Comparison of ENCODE assay signal across 8 cellular contexts in the genomic region with DNA sequence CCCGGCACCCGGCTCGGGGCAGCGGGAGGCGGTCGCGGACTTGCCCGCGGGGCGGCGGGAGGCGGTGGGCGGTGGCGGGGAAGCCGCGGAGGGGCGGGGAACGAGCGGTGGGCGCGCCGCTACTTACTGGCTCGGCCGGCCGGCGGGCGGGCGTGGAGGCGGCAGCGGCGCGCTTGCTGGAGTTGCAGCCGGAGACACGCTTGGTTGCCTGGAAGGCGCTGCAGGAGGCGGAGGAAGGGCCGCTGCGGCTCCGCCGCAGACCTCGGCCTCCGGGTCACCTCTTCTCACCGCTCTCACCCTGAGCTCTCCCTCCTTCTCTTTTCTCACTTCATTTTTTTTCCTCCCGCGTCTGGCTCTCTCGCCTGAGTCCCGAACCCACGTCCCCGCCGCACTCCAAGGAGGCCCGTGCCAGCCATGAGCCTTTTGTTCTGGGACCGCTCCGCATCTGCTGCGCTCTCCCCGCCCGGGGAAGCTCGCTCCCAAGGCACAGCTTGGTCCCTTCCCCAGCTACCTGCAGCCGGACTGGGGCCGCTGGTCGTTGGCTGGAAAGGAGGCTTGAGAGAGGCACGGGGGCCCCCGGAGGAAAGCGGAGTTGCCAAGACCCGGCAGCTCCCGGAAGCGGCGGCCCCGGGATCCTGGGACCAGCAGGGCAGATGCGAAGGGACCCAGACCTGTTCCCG. TPM values are rescaled to one million over a fixed set of nuclear protein-coding genes. Genes with fewer than 3 reads are reported as not detected.
A peak's percentile ranks its signal among the peaks of the same experiment; 100 is the strongest.
DNase-seq lines count a peak whose midpoint lies in the region; ATAC-seq and TF ChIP-seq lines count a peak whose summit lies in the region.
"Had no signal": no experiment of that assay in that cellular context is flagged by ENCODE, and none has a peak within 500 bp of the region (broad histone marks: within the 10 kb centered on the region; RNA-seq: fewer than 3 reads in every experiment).

No MANE protein-coding gene starts in this region.

- DNase-seq in GM10248 (ENCODE audit: extremely low spot score) = peak; percentile 82
- DNase-seq in Peyer's patch = peak in 2 of 3 donors; percentile 25 to 49
- DNase-seq in erythroblast (lab: John Stamatoyannopoulos, UW) = peak; percentile 18 to 31
- no peak for DNase-seq in G401 (ENCODE audit: low spot score)

- no peak overlapping the region for H3K27ac ChIP-seq in Peyer's patch
- no peak overlapping the region for H3K27ac ChIP-seq in rectal smooth muscle tissue (ENCODE audit: low read depth, low read length)

- in situ Hi-C loops in G401 (cut with HindIII; ENCODE audit: low sequenced_read_pairs) = no loop called here

- CTCF ChIA-PET in GM10248 (lab: Yijun Ruan, JAX) = interaction anchor here (0.6 kb wide), 1 partner anchor 121 kb away, joined by 3 read pairs; no protein-coding TSS in a partner anchor

- TF ChIP-seq POLR2A in Peyer's patch (IDR thresholded peaks at IDR 0.05) (no peak), erythroblast (IDR thresholded peaks at IDR 0.05; ENCODE audit: low read length) (no peak)

- H3K9me3 ChIP-seq in Peyer's patch = no peaks in the 10 kb centered on the region

- H3K36me3 ChIP-seq in Peyer's patch = no peaks in the 10 kb centered on the region
- H3K36me3 ChIP-seq in rectal smooth muscle tissue (ENCODE audit: control insufficient read depth, insufficient read depth, low read length) = no peaks in the 10 kb centered on the region

- ATAC-seq in GM19395 (IDR thresholded peaks at IDR 0.05; ENCODE audit: unreplicated experiment) = peak; percentile 93
- peak; percentile 84 for ATAC-seq in HG03280 (IDR thresholded peaks at IDR 0.05; ENCODE audit: unreplicated experiment)

- POLR2A ChIA-PET in GM10248 (lab: Yijun Ruan, JAX) = no interaction called here

- H3K4me1 ChIP-seq in Peyer's patch (peaks cover 0 to 23% (median 6%) of the 10 kb centered on the region in 4 donors), rectal smooth muscle tissue (ENCODE audit: control insufficient read depth, insufficient read depth, low read length) (no peaks in the 10 kb centered on the region)

- H3K4me3 ChIP-seq in Peyer's patch = peak overlapping the region; percentile 24 to 50 (median 44)
- peak overlapping the region; percentile 21 for H3K4me3 ChIP-seq in rectal smooth muscle tissue (ENCODE audit: low read length)

- no peak overlapping the region for H3K9ac ChIP-seq in rectal smooth muscle tissue (ENCODE audit: low read length)

- TF ChIP-seq CTCF in GM10248 (IDR thresholded peaks at IDR 0.05; ENCODE audit: control extremely low read depth, extremely low read depth, low read depth, missing control alignments) (no peak), Peyer's patch (IDR thresholded peaks at IDR 0.05) (no peak)

- peaks cover 0 to 11% of the 10 kb centered on the region in 2 donors for H3K27me3 ChIP-seq in Peyer's patch
- peaks cover 21% of the 10 kb centered on the region for H3K27me3 ChIP-seq in rectal smooth muscle tissue (ENCODE audit: control insufficient read depth, insufficient read depth, low read length)

RNA-seq across cellular contexts. Expression of a gene that starts 0.6 kb away (rescaled TPM):
- total RNA-seq in Peyer's patch = 1 to 10 TPM in 3 of 4 donors, under 1 TPM in 1; 0.70 to 9.9 (median 5.2) TPM
- total RNA-seq in G401 (2014; rRNA removed; shearing (Covaris generic)) = not detected in 2 replicates
- total RNA-seq: activated CD8-positive, alpha-beta memory T cell treated with anti-CD3 and anti-CD28 coated beads for 36 hours had no signal
